In the genomic region with DNA sequence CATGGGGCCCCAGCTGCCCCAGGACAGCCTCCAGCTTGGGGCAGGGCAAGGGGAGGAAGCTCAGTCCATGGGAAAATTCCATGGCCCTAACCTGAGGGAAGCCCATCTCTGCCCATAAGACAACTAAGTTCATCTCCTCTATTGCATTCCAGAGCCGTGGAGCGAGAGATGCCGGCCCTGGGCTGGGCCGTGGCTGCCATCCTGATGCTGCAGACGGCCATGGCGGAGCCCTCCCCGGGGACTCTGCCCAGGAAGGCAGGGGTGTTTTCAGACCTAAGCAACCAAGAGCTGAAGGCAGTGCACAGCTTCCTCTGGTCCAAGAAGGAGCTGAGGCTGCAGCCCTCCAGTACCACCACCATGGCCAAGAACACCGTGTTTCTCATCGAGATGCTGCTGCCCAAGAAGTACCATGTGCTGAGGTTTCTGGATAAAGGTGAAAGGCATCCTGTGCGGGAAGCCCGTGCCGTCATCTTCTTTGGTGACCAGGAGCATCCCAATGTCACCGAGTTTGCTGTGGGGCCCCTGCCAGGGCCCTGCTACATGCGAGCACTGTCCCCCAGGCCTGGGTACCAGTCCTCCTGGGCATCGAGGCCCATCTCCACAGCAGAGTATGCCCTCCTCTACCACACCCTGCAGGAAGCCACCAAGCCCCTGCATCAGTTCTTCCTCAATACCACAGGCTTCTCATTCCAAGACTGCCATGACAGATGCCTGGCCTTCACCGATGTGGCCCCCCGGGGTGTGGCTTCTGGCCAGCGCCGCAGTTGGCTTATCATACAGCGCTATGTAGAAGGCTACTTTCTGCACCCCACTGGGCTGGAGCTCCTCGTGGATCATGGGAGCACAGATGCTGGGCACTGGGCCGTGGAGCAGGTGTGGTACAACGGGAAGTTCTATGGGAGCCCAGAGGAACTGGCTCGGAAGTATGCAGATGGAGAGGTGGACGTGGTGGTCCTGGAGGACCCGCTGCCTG, we compare ENCODE assay signal across 1 cellular context.
A peak's percentile ranks its signal among the peaks of the same experiment; 100 is the strongest.
TF ChIP-seq lines count a peak whose summit lies in the region.

No MANE protein-coding gene starts in this region.

TF ChIP-seq in K562, 482 proteins besides CTCF, POLR2A, EP300 and RAD21:
- 0 out of 2 replicates have a peak, but pooled peaks have one; percentile 3 for TF ChIP-seq RBFOX2 (IDR thresholded peaks at IDR 0.05; ENCODE audit: low read depth, low read length)
- no peak for TF ChIP-seq ZBTB49 (CRISPR knock-in tag; IDR thresholded peaks at IDR 0.05; ENCODE audit: borderline replicate concordance)
- TF ChIP-seq, protein P1, sequence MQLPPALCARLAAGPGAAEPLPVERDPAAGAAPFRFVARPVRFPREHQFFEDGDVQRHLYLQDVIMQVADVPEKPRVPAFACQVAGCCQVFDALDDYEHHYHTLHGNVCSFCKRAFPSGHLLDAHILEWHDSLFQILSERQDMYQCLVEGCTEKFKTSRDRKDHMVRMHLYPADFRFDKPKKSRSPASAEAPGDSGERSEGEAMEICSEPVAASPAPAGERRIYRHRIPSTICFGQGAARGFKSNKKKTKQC (CRISPR knock-in tag; IDR thresholded peaks at IDR 0.05), result 0 out of 2 replicates have a peak, but pooled peaks have one; percentile 11
TF ChIP-seq in K562: peak in this region for 2.
